In the genomic region with DNA sequence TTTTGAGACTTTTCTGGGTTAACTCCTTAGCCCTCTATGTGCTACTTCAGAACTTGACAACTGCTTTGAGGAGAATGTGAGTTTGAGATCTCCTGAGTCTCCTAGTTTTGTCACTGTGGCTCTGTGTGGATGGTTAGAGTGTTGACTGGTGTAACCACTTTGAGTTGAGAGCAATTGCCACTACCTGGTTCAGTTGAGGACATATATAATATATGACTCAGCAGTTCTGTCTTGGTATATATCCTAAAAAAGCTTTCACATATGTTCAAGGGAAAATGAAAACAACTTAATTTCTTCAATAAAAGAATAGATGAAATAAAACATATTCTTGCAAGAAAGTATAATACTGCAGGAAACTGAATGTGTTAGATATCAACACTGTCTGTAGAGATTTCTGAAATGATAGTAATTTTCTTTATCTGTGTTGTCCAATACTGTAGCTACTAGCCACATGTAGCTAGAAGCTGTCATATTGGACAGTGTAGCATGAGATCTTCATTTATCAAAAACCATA, we compare ENCODE assay signal across 15 cellular contexts.
DNase-seq lines count a peak whose midpoint lies in the region; TF ChIP-seq lines count a peak whose summit lies in the region.
"Had no signal": no experiment of that assay in that cellular context is flagged by ENCODE, and none has a peak within 500 bp of the region (broad histone marks: within the 10 kb centered on the region; RNA-seq: fewer than 3 reads in every experiment).

No MANE protein-coding gene starts in this region.

- H3K27me3 ChIP-seq in BLaER1 treated with 17β-estradiol and CSF1 and Interleukin-3, amounts not matched to agents 10 nM and 100 nM = no peaks in the 10 kb centered on the region
- H3K27me3 ChIP-seq in adrenal gland = no peaks in the 10 kb centered on the region
- H3K27me3 ChIP-seq: left lung, spleen had no signal

- H3K4me3 ChIP-seq in BLaER1 treated with 17β-estradiol and CSF1 and Interleukin-3, amounts not matched to agents 10 nM and 100 nM = no peak overlapping the region
- H3K4me3 ChIP-seq in adrenal gland = no peak overlapping the region
- H3K4me3 ChIP-seq: left lung, spleen had no signal

- H4K20me1 ChIP-seq in BLaER1 treated with 17β-estradiol and CSF1 and Interleukin-3, amounts not matched to agents 10 nM and 100 nM = no peaks in the 10 kb centered on the region

- H3K36me3 ChIP-seq in BLaER1 treated with 17β-estradiol and CSF1 and Interleukin-3, amounts not matched to agents 10 nM and 100 nM = peaks cover 67 to 97% (median 79%) of the 10 kb centered on the region in 11 experiments
- peaks cover 0 to 42% of the 10 kb centered on the region in 2 donors for H3K36me3 ChIP-seq in adrenal gland (replicated peaks in 1 of 2)

- H3K27ac ChIP-seq in BLaER1 treated with 17β-estradiol and CSF1 and Interleukin-3, amounts not matched to agents 10 nM and 100 nM = peak overlapping the region in 10 of 11 experiments; percentile 16 to 73 (median 55); a peak in 17 of 22 replicates
- no peak overlapping the region for H3K27ac ChIP-seq in adrenal gland
- H3K27ac ChIP-seq: left lung, spleen had no signal

- peaks cover 12 to 26% (median 18%) of the 10 kb centered on the region in 10 experiments for H3K4me1 ChIP-seq in BLaER1 treated with 17β-estradiol and CSF1 and Interleukin-3, amounts not matched to agents 10 nM and 100 nM
- H3K4me1 ChIP-seq in adrenal gland (replicated peaks in 1 of 2) = no peaks in the 10 kb centered on the region
- H3K4me1 ChIP-seq: left lung had no signal

- in situ Hi-C loops in GM13977 (cut with MboI; ENCODE audit: low pct_unique_long_range_greater_than_20kb, low sequenced_read_pairs, unreplicated experiment) = loop anchor here (25.0 kb wide), 1 partner anchor 196 kb away; no protein-coding TSS in a partner anchor

- DNase-seq in GM13977 (ENCODE audit: low spot score) = peak; percentile 4
- peak; percentile 23 for DNase-seq in NCI-H460 (ENCODE audit: extremely low read depth, low read depth)
- DNase-seq in erythroblast (lab: John Stamatoyannopoulos, UW) = peak; percentile 72 to 78
- no peak for DNase-seq in NCI-H1417 (lab: John Stamatoyannopoulos, UW)
- DNase-seq in ureter (ENCODE audit: low spot score) = no peak
- no peak for DNase-seq in SKM-1 treated with dmso at 0.1 percent for 144 hours (lab: John Stamatoyannopoulos, UW; ENCODE audit: unreplicated experiment)
- DNase-seq in adrenal gland = no peak
- DNase-seq: activated CD4-positive, alpha-beta T cell treated with anti-CD3 and anti-CD28 coated beads, Interleukin-2, amount 50 U/mL, for 4 hours; activated gamma-delta T cell; C1 segment of cervical spinal cord; left lung; NCI-H2171; Right ventricle myocardium superior; spleen had no signal

- peaks cover 0 to 8% (median 0%) of the 10 kb centered on the region in 11 experiments; a peak in 1 of 22 replicates for H3K9me3 ChIP-seq in BLaER1 treated with 17β-estradiol and CSF1 and Interleukin-3, amounts not matched to agents 10 nM and 100 nM (replicated peaks in 1 of 11)
- H3K9me3 ChIP-seq in adrenal gland (replicated peaks in 1 of 3) = no peaks in the 10 kb centered on the region
- H3K9me3 ChIP-seq: left lung, spleen had no signal

- intact Hi-C loops in adrenal gland (cut with DNase I) = no loop called here

- peak overlapping the region; percentile 39 to 71 (median 58); a peak in 21 of 22 replicates for H3K4me2 ChIP-seq in BLaER1 treated with 17β-estradiol and CSF1 and Interleukin-3, amounts not matched to agents 10 nM and 100 nM

- TF ChIP-seq POLR2A in erythroblast (IDR thresholded peaks at IDR 0.05; ENCODE audit: low read length) (no peak), adrenal gland (IDR thresholded peaks at IDR 0.05) (no peak)

- no peak for TF ChIP-seq CTCF in GM13977 (IDR thresholded peaks at IDR 0.05; ENCODE audit: extremely low read depth, insufficient read depth, missing control alignments)
- no peak for TF ChIP-seq CTCF in adrenal gland (IDR thresholded peaks at IDR 0.05)

- H3K9ac ChIP-seq in BLaER1 treated with 17β-estradiol and CSF1 and Interleukin-3, amounts not matched to agents 10 nM and 100 nM = peak overlapping the region in 2 of 11 experiments; percentile 22 to 32; a peak in 2 of 22 replicates

Comparison
In these comparisons a context has a peak if more than half of its experiments do, and no peak if none do; other contexts are left out.
1. H3K27ac ChIP-seq: peak in BLaER1 treated with 17β-estradiol and CSF1 and Interleukin-3, amounts not matched to agents 10 nM and 100 nM (10 of 11); none in adrenal gland (0 of 5).
2. DNase-seq: peak in GM13977 (single experiment), NCI-H460 (single experiment) and erythroblast (2 of 2); none in NCI-H1417 (0 of 3), ureter (single experiment), SKM-1 treated with dmso at 0.1 percent for 144 hours (single experiment) and adrenal gland (0 of 7).